20 cellular contexts compared by ENCODE assay signal in genomic region chr1:178649582-178650350, GRCh38.
DNase-seq lines count a peak whose midpoint lies in the region; ATAC-seq and TF ChIP-seq lines count a peak whose summit lies in the region.
"Had no signal": no experiment of that assay in that cellular context is flagged by ENCODE, and none has a peak within 500 bp of the region (broad histone marks: within the 10 kb centered on the region; RNA-seq: fewer than 3 reads in every experiment).

No MANE protein-coding gene starts in this region.

- no peaks in the 10 kb centered on the region for H3K4me1 Mint-ChIP-seq in activated naive CD4-positive, alpha-beta T cell treated with anti-CD3 and anti-CD28 coated beads for 36 hours (ENCODE audit: low read depth)
- H3K4me1 Mint-ChIP-seq: CD8-positive, alpha-beta memory T cell had no signal

- DNase-seq in ELR (ENCODE audit: low read depth) (peak; percentile 80), NCI-H226 (peak; percentile 56), fibroblast of villous mesenchyme (ENCODE audit: low read depth) (peak; percentile 72), trophoblast cell (peak; percentile 39 to 77), AG08395 (ENCODE audit: low spot score) (no peak), SIG-M5 treated with dmso at 0.1 percent for 504 hours (lab: John Stamatoyannopoulos, UW; ENCODE audit: unreplicated experiment) (no peak)
- no peak for DNase-seq in activated naive CD4-positive, alpha-beta T cell treated with anti-CD3 and anti-CD28 coated beads for 36 hours
- DNase-seq: ACHN; CD8-positive, alpha-beta memory T cell; DND-41; NCI-H1048; NCI-H2081 treated with DMSO at 0.1 percent for 48 hours; NCI-H524; Peyer's patch; T-helper 1 cell had no signal

- no peak overlapping the region for H3K27ac Mint-ChIP-seq in activated naive CD4-positive, alpha-beta T cell treated with anti-CD3 and anti-CD28 coated beads for 36 hours
- H3K27ac Mint-ChIP-seq: CD8-positive, alpha-beta memory T cell had no signal

- no peaks in the 10 kb centered on the region for H3K9me3 Mint-ChIP-seq in activated naive CD4-positive, alpha-beta T cell treated with anti-CD3 and anti-CD28 coated beads for 36 hours

- H3K4me2 ChIP-seq in trophoblast cell (ENCODE audit: low read length), result no peak overlapping the region
- H3K4me2 ChIP-seq: BLaER1 had no signal

- H2AFZ ChIP-seq in trophoblast cell (ENCODE audit: insufficient read depth, low read length, poor library complexity), result no peak overlapping the region

- H3K79me2 ChIP-seq in trophoblast cell (ENCODE audit: control insufficient read depth, insufficient read depth, low read length, poor library complexity), result no peaks in the 10 kb centered on the region

- no peak overlapping the region for H2BK120ac ChIP-seq in trophoblast cell (ENCODE audit: insufficient read depth, low read length, poor library complexity)

- no peak for TF ChIP-seq CTCF in fibroblast of villous mesenchyme (IDR thresholded peaks at IDR 0.05; ENCODE audit: insufficient read depth, low read depth, low read length)

- no peaks in the 10 kb centered on the region for H3K9me3 ChIP-seq in trophoblast cell (ENCODE audit: insufficient read depth, low read depth, low read length)
- H3K9me3 ChIP-seq: BLaER1, Peyer's patch had no signal

- H3K79me1 ChIP-seq in trophoblast cell (ENCODE audit: low read length), result no peaks in the 10 kb centered on the region

- no peak overlapping the region for H3K4me3 Mint-ChIP-seq in activated naive CD4-positive, alpha-beta T cell treated with anti-CD3 and anti-CD28 coated beads for 36 hours
- H3K4me3 Mint-ChIP-seq: CD8-positive, alpha-beta memory T cell had no signal

- no peak overlapping the region for H3K23ac ChIP-seq in trophoblast cell (ENCODE audit: low read length)

- H4K12ac ChIP-seq in trophoblast cell (ENCODE audit: low read depth, low read length), result no peak overlapping the region

- no peaks in the 10 kb centered on the region for H3K36me3 ChIP-seq in trophoblast cell (ENCODE audit: control insufficient read depth in 1 of 2, insufficient read depth in 2 of 2, low read length in 2 of 2)
- H3K36me3 ChIP-seq: BLaER1, Peyer's patch had no signal

- no peaks in the 10 kb centered on the region for H3K4me1 ChIP-seq in trophoblast cell (ENCODE audit: control insufficient read depth in 1 of 2, insufficient read depth in 2 of 2, low read length in 2 of 2)

- no peak overlapping the region for H2BK5ac ChIP-seq in trophoblast cell (ENCODE audit: low read depth, low read length, poor library complexity)

- H3K9ac ChIP-seq in trophoblast cell (ENCODE audit: low read length), result no peak overlapping the region
- H3K9ac ChIP-seq: BLaER1 had no signal

- H3K36me3 Mint-ChIP-seq in activated naive CD4-positive, alpha-beta T cell treated with anti-CD3 and anti-CD28 coated beads for 36 hours (ENCODE audit: low read depth), result no peaks in the 10 kb centered on the region
- H3K36me3 Mint-ChIP-seq: CD8-positive, alpha-beta memory T cell had no signal

- no peak overlapping the region for H3K14ac ChIP-seq in trophoblast cell (ENCODE audit: low read length)

- H3K4ac ChIP-seq in trophoblast cell (ENCODE audit: low read depth, low read length), result no peak overlapping the region

- H3K4me3 ChIP-seq in fibroblast of villous mesenchyme (ENCODE audit: low read depth, low read length), result no peak overlapping the region
- H3K4me3 ChIP-seq in trophoblast cell (ENCODE audit: low read depth, low read length), result no peak overlapping the region
- H3K4me3 ChIP-seq: BLaER1, K562, Peyer's patch, SK-N-MC had no signal

- no peak overlapping the region for H2BK12ac ChIP-seq in trophoblast cell (ENCODE audit: low read length)

- H2AK5ac ChIP-seq in trophoblast cell (ENCODE audit: low read length), result no peak overlapping the region

- no peaks in the 10 kb centered on the region for H3K27me3 ChIP-seq in trophoblast cell (ENCODE audit: insufficient read depth, low read length)
- H3K27me3 ChIP-seq: BLaER1, Peyer's patch had no signal

- intact Hi-C loops in activated naive CD4-positive, alpha-beta T cell treated with anti-CD3 and anti-CD28 coated beads for 36 hours (cut with micrococcal nuclease), result no loop called here

- CTCF ChIA-PET in activated naive CD4-positive, alpha-beta T cell treated with anti-CD3 and anti-CD28 coated beads for 36 hours (lab: Charles Lee), result no interaction called here

- H3K27me3 Mint-ChIP-seq in activated naive CD4-positive, alpha-beta T cell treated with anti-CD3 and anti-CD28 coated beads for 36 hours (ENCODE audit: low read depth), result peaks cover 14% of the 10 kb centered on the region

- H4K8ac ChIP-seq in trophoblast cell (ENCODE audit: low read depth, low read length), result no peak overlapping the region

- no peak overlapping the region for H3K18ac ChIP-seq in trophoblast cell (ENCODE audit: low read length)

- no CpG with 5 or more reads among the region's 8 CpGs for WGBS in trophoblast cell (ENCODE audit: extremely low coverage, insufficient coverage, insufficient read length)

- H3K27ac ChIP-seq in trophoblast cell (ENCODE audit: low read depth, low read length), result no peak overlapping the region
- H3K27ac ChIP-seq: BLaER1, SK-N-MC had no signal

- no peak overlapping the region for H4K91ac ChIP-seq in trophoblast cell (ENCODE audit: low read depth, low read length)

- no peak for ATAC-seq in HG03135 (IDR thresholded peaks at IDR 0.05; ENCODE audit: unreplicated experiment)
- ATAC-seq: K562, Right ventricle myocardium inferior had no signal

Comparison
In these comparisons a context has a peak if more than half of its experiments do, and no peak if none do; other contexts are left out.
1. DNase-seq: peak in ELR (single experiment), NCI-H226 (single experiment), fibroblast of villous mesenchyme (single experiment) and trophoblast cell (2 of 2); none in AG08395 (single experiment), SIG-M5 treated with dmso at 0.1 percent for 504 hours (single experiment) and activated naive CD4-positive, alpha-beta T cell treated with anti-CD3 and anti-CD28 coated beads for 36 hours (single experiment).